In genomic region chr19:13026478-13026999, GRCh38 we compare ENCODE assay signal across 9 cellular contexts. TPM values are rescaled to one million over a fixed set of nuclear protein-coding genes. Genes with fewer than 3 reads are reported as not detected.
DNase-seq lines count a peak whose midpoint lies in the region; ATAC-seq and TF ChIP-seq lines count a peak whose summit lies in the region.
"Had no signal": no experiment of that assay in that cellular context is flagged by ENCODE, and none has a peak within 500 bp of the region (broad histone marks: within the 10 kb centered on the region; RNA-seq: fewer than 3 reads in every experiment).

No MANE protein-coding gene starts in this region.

- H3K9me3 Mint-ChIP-seq in activated naive CD8-positive, alpha-beta T cell treated with anti-CD3 and anti-CD28 coated beads for 36 hours: no peaks in the 10 kb centered on the region

- no peaks in the 10 kb centered on the region for H3K9me3 ChIP-seq in subcutaneous abdominal adipose tissue (ENCODE audit: control insufficient read depth in 5 of 5, low read length in 5 of 5)

- H3K4me3 Mint-ChIP-seq in activated naive CD8-positive, alpha-beta T cell treated with anti-CD3 and anti-CD28 coated beads for 36 hours: no peak overlapping the region

- no peaks in the 10 kb centered on the region for H3K27me3 ChIP-seq in subcutaneous abdominal adipose tissue (ENCODE audit: control insufficient read depth in 5 of 5, insufficient read depth in 4 of 5, low read length in 5 of 5)

- no peak overlapping the region for H3K27ac Mint-ChIP-seq in activated naive CD8-positive, alpha-beta T cell treated with anti-CD3 and anti-CD28 coated beads for 36 hours

- DNase-seq in HT-29 (ENCODE audit: low spot score) (peak; percentile 87), RPMI7951 (ENCODE audit: low read depth) (peak; percentile 67), fibroblast of the aortic adventitia (ENCODE audit: low read depth) (peak; percentile 57), UCSD-AML1 (lab: John Stamatoyannopoulos, UW; ENCODE audit: unreplicated experiment) (no peak), OCI-M1 (lab: John Stamatoyannopoulos, UW) (no peak)
- no peak for DNase-seq in activated naive CD8-positive, alpha-beta T cell treated with anti-CD3 and anti-CD28 coated beads for 36 hours

- H3K4me1 Mint-ChIP-seq in activated naive CD8-positive, alpha-beta T cell treated with anti-CD3 and anti-CD28 coated beads for 36 hours: peaks cover 19% of the 10 kb centered on the region

- TF ChIP-seq CTCF in fibroblast of the aortic adventitia (IDR thresholded peaks at IDR 0.05; ENCODE audit: insufficient read depth, low read length): no peak

- peak overlapping the region; percentile 99 for H3K27ac ChIP-seq in subcutaneous abdominal adipose tissue (ENCODE audit: low read depth, low read length)

- H3K4me1 ChIP-seq in subcutaneous abdominal adipose tissue (ENCODE audit: control insufficient read depth in 5 of 5, insufficient read depth in 5 of 5, low read length in 5 of 5): peaks cover 15 to 93% (median 80%) of the 10 kb centered on the region in 5 donors

- H3K9ac ChIP-seq in subcutaneous abdominal adipose tissue (ENCODE audit: low read length in 5 of 5): peak overlapping the region in 4 of 5 donors; percentile 44 to 54 (median 52)

- ATAC-seq in GM19328 (IDR thresholded peaks at IDR 0.05; ENCODE audit: unreplicated experiment): no peak

- H3K27me3 Mint-ChIP-seq in activated naive CD8-positive, alpha-beta T cell treated with anti-CD3 and anti-CD28 coated beads for 36 hours: peaks cover 40% of the 10 kb centered on the region

- H3K36me3 Mint-ChIP-seq in activated naive CD8-positive, alpha-beta T cell treated with anti-CD3 and anti-CD28 coated beads for 36 hours: peaks cover 4% of the 10 kb centered on the region

- H3K4me3 ChIP-seq in fibroblast of the aortic adventitia (ENCODE audit: low read depth, low read length): peak overlapping the region; percentile 86
- peak overlapping the region; percentile 25 to 69 (median 65) for H3K4me3 ChIP-seq in subcutaneous abdominal adipose tissue (ENCODE audit: low read depth in 1 of 5, low read length in 5 of 5)

- peaks cover 0 to 25% (median 10%) of the 10 kb centered on the region in 5 donors for H3K36me3 ChIP-seq in subcutaneous abdominal adipose tissue (ENCODE audit: control insufficient read depth in 5 of 5, insufficient read depth in 5 of 5, low read length in 5 of 5)

RNA-seq across cellular contexts. Expression of gene NFIX, which starts 31.3 kb away (rescaled TPM):
- 22.4 and 32.3 TPM in 2 replicates for total RNA-seq in HT-29 (2014; rRNA removed; shearing (Covaris generic))
- 19.6 and 22.5 TPM in 2 replicates for total RNA-seq in RPMI7951 (2014; rRNA removed; shearing (Covaris generic))
- 68.0 and 160 TPM in 2 replicates for total RNA-seq in fibroblast of the aortic adventitia (ENCODE audit: low replicate concordance)
- total RNA-seq in activated naive CD8-positive, alpha-beta T cell treated with anti-CD3 and anti-CD28 coated beads for 36 hours: 1 to 10 TPM; 6.3 to 8.7 TPM

RNA-seq across cellular contexts. Expression of gene DAND5, which starts 57.2 kb away (rescaled TPM):
- 0.31 TPM in 1 of 2 replicates, not detected in the other for total RNA-seq in HT-29 (2014; rRNA removed; shearing (Covaris generic))
- total RNA-seq in RPMI7951 (2014; rRNA removed; shearing (Covaris generic)): not detected in 2 replicates
- total RNA-seq in fibroblast of the aortic adventitia (ENCODE audit: low replicate concordance): 0.18 TPM in 1 of 2 replicates, not detected in the other
- not detected for total RNA-seq in activated naive CD8-positive, alpha-beta T cell treated with anti-CD3 and anti-CD28 coated beads for 36 hours
- total RNA-seq: NCI-H460 had no signal

Comparison
In these comparisons a context has a peak if more than half of its experiments do, and no peak if none do; other contexts are left out.
1. DNase-seq: peak in HT-29 (single experiment), RPMI7951 (single experiment) and fibroblast of the aortic adventitia (single experiment); none in UCSD-AML1 (single experiment), OCI-M1 (single experiment) and activated naive CD8-positive, alpha-beta T cell treated with anti-CD3 and anti-CD28 coated beads for 36 hours (single experiment).